In genomic region chr3:174253221-174253620, GRCh38 we compare ENCODE assay signal across 25 cellular contexts.
DNase-seq lines count a peak whose midpoint lies in the region; ATAC-seq and TF ChIP-seq lines count a peak whose summit lies in the region.
"Had no signal": no experiment of that assay in that cellular context is flagged by ENCODE, and none has a peak within 500 bp of the region (broad histone marks: within the 10 kb centered on the region; RNA-seq: fewer than 3 reads in every experiment).

No MANE protein-coding gene starts in this region.

- no peak for DNase-seq in GM23338 (ENCODE audit: low spot score)
- DNase-seq in NCI-H524 (lab: John Stamatoyannopoulos, UW): peak; percentile 81 to 89
- peak; percentile 39 for DNase-seq in cerebellar cortex (ENCODE audit: low spot score)
- peak; percentile 15 for DNase-seq in pons (ENCODE audit: low spot score)
- no peak for DNase-seq in trophoblast cell
- DNase-seq: activated CD4-positive, alpha-beta T cell treated with anti-CD3 and anti-CD28 coated beads, Interleukin-2, amount 10 ng/mL, durations not matched to agents 7 days and 5 days; anterior cingulate cortex; CD4-positive, alpha-beta memory T cell; dermis blood vessel endothelial cell; DMS153; GDM1; GM23248; kidney; lower lobe of right lung; NCI-H526 treated with DMSO at 0.1 percent for 48 hours; RPMI8226; spleen; stimulated activated CD4-positive, alpha-beta T cell treated with anti-CD3 and anti-CD28 coated beads, Interleukin-4, amount 100 ng/mL, for 1 hour; stimulated activated naive B cell treated with anti-CD40 and anti-IgM and Interleukin-4, amounts not matched to agents 10 μg/mL and 1 μg/mL and 100 μg/mL, for 72 hours; T-helper 9 cell; WERI-Rb-1 had no signal

- H2BK5ac ChIP-seq in trophoblast cell (ENCODE audit: low read depth, low read length, poor library complexity): no peak overlapping the region

- no peak overlapping the region for H2BK12ac ChIP-seq in trophoblast cell (ENCODE audit: low read length)

- no peaks in the 10 kb centered on the region for H3K9me2 ChIP-seq in GM23338 (ENCODE audit: insufficient read depth)

- no peak overlapping the region for H2AK5ac ChIP-seq in trophoblast cell (ENCODE audit: low read length)

- H3K36me3 Mint-ChIP-seq in GM23338 (ENCODE audit: low read depth): peaks cover 14% of the 10 kb centered on the region; the same call in 2 of the 3 replicates
- H3K36me3 Mint-ChIP-seq: activated naive CD4-positive, alpha-beta T cell treated with anti-CD3 and anti-CD28 coated beads, Interleukin-2, amount 50 U/mL, for 24 hours; CD4-positive, alpha-beta memory T cell; stimulated activated naive B cell treated with anti-CD40 and anti-IgM and Interleukin-4, amounts not matched to agents 10 μg/mL and 1 μg/mL and 100 μg/mL, for 72 hours had no signal

- no peak overlapping the region for H3K4me3 Mint-ChIP-seq in GM23338
- H3K4me3 Mint-ChIP-seq: activated CD4-positive, alpha-beta T cell treated with anti-CD3 and anti-CD28 coated beads, Interleukin-2, amount 10 ng/mL, durations not matched to agents 7 days and 5 days; activated naive CD4-positive, alpha-beta T cell treated with anti-CD3 and anti-CD28 coated beads, Interleukin-2, amount 50 U/mL, for 24 hours; activated T-helper 17 cell treated with anti-CD3 and anti-CD28 coated beads, Interleukin-2, amount 50 U/mL, for 72 hours; CD4-positive, alpha-beta memory T cell; stimulated activated naive B cell treated with anti-CD40 and anti-IgM and Interleukin-4, amounts not matched to agents 10 μg/mL and 1 μg/mL and 100 μg/mL, for 72 hours had no signal

- H3K4ac ChIP-seq in trophoblast cell (ENCODE audit: low read depth, low read length): no peak overlapping the region

- no peak overlapping the region for H3K18ac ChIP-seq in trophoblast cell (ENCODE audit: low read length)

- H3K4me2 ChIP-seq in GM23338 (no peak overlapping the region), trophoblast cell (ENCODE audit: low read length) (no peak overlapping the region)

- no peaks in the 10 kb centered on the region for H3K9me3 ChIP-seq in trophoblast cell (ENCODE audit: insufficient read depth, low read depth, low read length)

- H3K27me3 ChIP-seq in GM23338 (ENCODE audit: insufficient read depth): no peaks in the 10 kb centered on the region
- no peaks in the 10 kb centered on the region for H3K27me3 ChIP-seq in trophoblast cell (ENCODE audit: insufficient read depth, low read length)
- H3K27me3 ChIP-seq: spleen had no signal

- peaks cover 17% of the 10 kb centered on the region; the same call in 2 of the 3 replicates for H3K4me1 Mint-ChIP-seq in GM23338
- H3K4me1 Mint-ChIP-seq: activated CD4-positive, alpha-beta T cell treated with anti-CD3 and anti-CD28 coated beads, Interleukin-2, amount 10 ng/mL, durations not matched to agents 7 days and 5 days; activated naive CD4-positive, alpha-beta T cell treated with anti-CD3 and anti-CD28 coated beads, Interleukin-2, amount 50 U/mL, for 24 hours; activated T-helper 17 cell treated with anti-CD3 and anti-CD28 coated beads, Interleukin-2, amount 50 U/mL, for 72 hours; CD4-positive, alpha-beta memory T cell; stimulated activated naive B cell treated with anti-CD40 and anti-IgM and Interleukin-4, amounts not matched to agents 10 μg/mL and 1 μg/mL and 100 μg/mL, for 72 hours had no signal

- no peaks in the 10 kb centered on the region for H3K36me3 ChIP-seq in GM23338 (ENCODE audit: insufficient read depth)
- H3K36me3 ChIP-seq in trophoblast cell (ENCODE audit: control insufficient read depth in 1 of 2, insufficient read depth in 2 of 2, low read length in 2 of 2): no peaks in the 10 kb centered on the region
- H3K36me3 ChIP-seq: lower lobe of right lung, spleen, WERI-Rb-1 had no signal

- no peak overlapping the region for H2BK120ac ChIP-seq in trophoblast cell (ENCODE audit: insufficient read depth, low read length, poor library complexity)

- H3K14ac ChIP-seq in trophoblast cell (ENCODE audit: low read length): no peak overlapping the region

- peak overlapping the region; percentile 53 for H3K27ac Mint-ChIP-seq in GM23338
- H3K27ac Mint-ChIP-seq: activated CD4-positive, alpha-beta T cell treated with anti-CD3 and anti-CD28 coated beads, Interleukin-2, amount 10 ng/mL, durations not matched to agents 7 days and 5 days; activated naive CD4-positive, alpha-beta T cell treated with anti-CD3 and anti-CD28 coated beads, Interleukin-2, amount 50 U/mL, for 24 hours; activated T-helper 17 cell treated with anti-CD3 and anti-CD28 coated beads, Interleukin-2, amount 50 U/mL, for 72 hours; CD4-positive, alpha-beta memory T cell; stimulated activated naive B cell treated with anti-CD40 and anti-IgM and Interleukin-4, amounts not matched to agents 10 μg/mL and 1 μg/mL and 100 μg/mL, for 72 hours had no signal

- TF ChIP-seq CTCF in GM23338 (conservative IDR thresholded peaks at IDR 0.05; ENCODE audit: low read depth in 2 of 2): no peak

- no peak overlapping the region for H3K27ac ChIP-seq in GM23338 (ENCODE audit: low read depth)
- H3K27ac ChIP-seq in trophoblast cell (ENCODE audit: low read depth, low read length): no peak overlapping the region
- H3K27ac ChIP-seq: GM23248, lower lobe of right lung, spleen, WERI-Rb-1 had no signal

- H3K23ac ChIP-seq in trophoblast cell (ENCODE audit: low read length): no peak overlapping the region

- H4K12ac ChIP-seq in trophoblast cell (ENCODE audit: low read depth, low read length): no peak overlapping the region

- no peak overlapping the region for H4K91ac ChIP-seq in trophoblast cell (ENCODE audit: low read depth, low read length)

- H3K9me3 Mint-ChIP-seq in GM23338: peaks cover 7% of the 10 kb centered on the region; the same call in 1 of the 3 replicates
- H3K9me3 Mint-ChIP-seq: activated CD4-positive, alpha-beta T cell treated with anti-CD3 and anti-CD28 coated beads, Interleukin-2, amount 10 ng/mL, durations not matched to agents 7 days and 5 days; activated naive CD4-positive, alpha-beta T cell treated with anti-CD3 and anti-CD28 coated beads, Interleukin-2, amount 50 U/mL, for 24 hours; activated T-helper 17 cell treated with anti-CD3 and anti-CD28 coated beads, Interleukin-2, amount 50 U/mL, for 72 hours had no signal

- no peaks in the 10 kb centered on the region for H3K79me2 ChIP-seq in GM23338 (replicated peaks; ENCODE audit: insufficient read depth)
- H3K79me2 ChIP-seq in trophoblast cell (ENCODE audit: control insufficient read depth, insufficient read depth, low read length, poor library complexity): no peaks in the 10 kb centered on the region

- H3K27me3 Mint-ChIP-seq in GM23338 (ENCODE audit: insufficient read depth, low read depth, poor library complexity): peaks cover 2% of the 10 kb centered on the region
- H3K27me3 Mint-ChIP-seq: activated CD4-positive, alpha-beta T cell treated with anti-CD3 and anti-CD28 coated beads, Interleukin-2, amount 10 ng/mL, durations not matched to agents 7 days and 5 days; activated naive CD4-positive, alpha-beta T cell treated with anti-CD3 and anti-CD28 coated beads, Interleukin-2, amount 50 U/mL, for 24 hours; activated T-helper 17 cell treated with anti-CD3 and anti-CD28 coated beads, Interleukin-2, amount 50 U/mL, for 72 hours; CD4-positive, alpha-beta memory T cell; stimulated activated naive B cell treated with anti-CD40 and anti-IgM and Interleukin-4, amounts not matched to agents 10 μg/mL and 1 μg/mL and 100 μg/mL, for 72 hours had no signal

- H3K4me1 ChIP-seq in GM23338 (ENCODE audit: insufficient read depth): no peaks in the 10 kb centered on the region
- no peaks in the 10 kb centered on the region for H3K4me1 ChIP-seq in trophoblast cell (ENCODE audit: control insufficient read depth in 1 of 2, insufficient read depth in 2 of 2, low read length in 2 of 2)
- H3K4me1 ChIP-seq: lower lobe of right lung, spleen had no signal

- H2AFZ ChIP-seq in GM23338 (peak overlapping the region; percentile 57), trophoblast cell (ENCODE audit: insufficient read depth, low read length, poor library complexity) (no peak overlapping the region)
- H2AFZ ChIP-seq: GM23248 had no signal

- no peak overlapping the region for H3K4me3 ChIP-seq in GM23338
- no peak overlapping the region for H3K4me3 ChIP-seq in trophoblast cell (ENCODE audit: low read depth, low read length)
- H3K4me3 ChIP-seq: GM23248, lower lobe of right lung, spleen had no signal

- H4K8ac ChIP-seq in trophoblast cell (ENCODE audit: low read depth, low read length): no peak overlapping the region

- no CpG with 5 or more reads among the region's 2 CpGs for WGBS in trophoblast cell (ENCODE audit: extremely low coverage, insufficient coverage, insufficient read length)

- ATAC-seq in GM23338: no peak
- ATAC-seq in HG02610 (IDR thresholded peaks at IDR 0.05; ENCODE audit: unreplicated experiment): no peak
- no peak for ATAC-seq in GM18873 (IDR thresholded peaks at IDR 0.05; ENCODE audit: low FRiP score, unreplicated experiment)
- ATAC-seq: activated T-helper 17 cell treated with anti-CD3 and anti-CD28 coated beads, Interleukin-2, amount 50 U/mL, for 72 hours; lower lobe of right lung; stimulated activated naive B cell treated with anti-CD40 and anti-IgM and Interleukin-4, amounts not matched to agents 10 μg/mL and 1 μg/mL and 100 μg/mL, for 72 hours had no signal

- H3F3A ChIP-seq in GM23338 (replicated peaks; ENCODE audit: low read depth): no peaks in the 10 kb centered on the region

- no peaks in the 10 kb centered on the region for H4K20me1 ChIP-seq in GM23338 (replicated peaks; ENCODE audit: insufficient read depth)

- H3K79me1 ChIP-seq in trophoblast cell (ENCODE audit: low read length): no peaks in the 10 kb centered on the region

- H3K9ac ChIP-seq in trophoblast cell (ENCODE audit: low read length): no peak overlapping the region
- H3K9ac ChIP-seq: GM23248 had no signal

TF ChIP-seq in GM23338, 12 proteins besides CTCF, POLR2A, EP300 and RAD21 (continues in another document):
- no peak for TF ChIP-seq ETS1 (IDR thresholded peaks at IDR 0.05)
- no peak for TF ChIP-seq EZH2 (IDR thresholded peaks at IDR 0.05; ENCODE audit: low read depth, unreplicated experiment)
- TF ChIP-seq EZH2phosphoT487 (IDR thresholded peaks at IDR 0.05; ENCODE audit: unreplicated experiment): no peak
- no peak for TF ChIP-seq ZNF331 (CRISPR knock-in tag; IDR thresholded peaks at IDR 0.05; ENCODE audit: low read depth)

Comparison
In these comparisons a context has a peak if more than half of its experiments do, and no peak if none do; other contexts are left out.
1. DNase-seq: peak in NCI-H524 (2 of 2), cerebellar cortex (single experiment) and pons (single experiment); none in GM23338 (single experiment) and trophoblast cell (0 of 2).